In the genomic region with DNA sequence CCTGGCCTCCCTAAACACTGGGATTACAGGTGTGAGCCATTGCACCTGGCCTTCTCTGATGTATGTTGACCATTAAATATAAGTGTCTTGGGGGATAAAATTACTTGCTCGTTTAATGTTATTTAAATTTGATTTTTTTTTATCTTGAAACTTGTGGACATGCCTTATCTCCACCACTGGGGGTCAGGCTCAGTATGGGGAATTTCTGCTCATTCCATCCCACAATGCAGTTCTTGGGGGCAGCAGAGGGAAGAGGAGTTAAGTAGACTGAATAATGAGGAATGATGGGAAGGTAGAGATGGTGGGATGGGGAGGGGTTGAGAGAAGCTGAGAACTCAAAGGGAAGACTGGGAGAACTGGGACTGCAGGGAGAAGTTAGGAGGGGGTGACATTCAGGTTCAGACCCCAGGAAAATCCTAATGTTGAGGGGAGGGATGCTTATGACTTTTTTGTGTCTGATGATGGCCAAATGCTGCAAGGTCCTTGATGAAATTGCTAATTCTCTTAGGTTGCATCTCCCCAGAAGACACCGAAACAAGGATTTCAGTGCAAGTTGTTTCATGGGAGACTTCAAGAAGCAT, we compare ENCODE assay signal across 8 cellular contexts.
DNase-seq lines count a peak whose midpoint lies in the region; ATAC-seq and TF ChIP-seq lines count a peak whose summit lies in the region.

No MANE protein-coding gene starts in this region.

- peak; percentile 31 for DNase-seq in AG09309 (ENCODE audit: low read depth)
- DNase-seq in HCEC 1CT, result peak; percentile 56
- peak; percentile 12 for DNase-seq in SHP77 treated with DMSO at 0.1 percent for 48 hours (lab: John Stamatoyannopoulos, UW)
- DNase-seq in glutamatergic neuron, result peak; percentile 27
- no peak for DNase-seq in upper lobe of left lung
- DNase-seq in cerebellar nuclear complex (lab: John Stamatoyannopoulos, UW), result no peak

- no peak for TF ChIP-seq EP300 in upper lobe of left lung (IDR thresholded peaks at IDR 0.05)

- TF ChIP-seq CTCF in AG09309 (IDR thresholded peaks at IDR 0.05; ENCODE audit: control insufficient read depth, insufficient read depth, low read depth, low read length, missing control alignments) (peak; percentile 62), glutamatergic neuron (IDR thresholded peaks at IDR 0.05; ENCODE audit: partially characterized antibody, unreplicated experiment) (peak; percentile 68), upper lobe of left lung (IDR thresholded peaks at IDR 0.05) (peak; percentile 17 to 41 (median 26))

- WGBS in upper lobe of left lung, 2 donors, result 48 to 52% methylated on average over 2 of the region's 2 CpGs

- H3K36me3 ChIP-seq in upper lobe of left lung, result no peaks in the 10 kb centered on the region

- peak; percentile 54 to 62 for ATAC-seq in upper lobe of left lung (ENCODE audit: low FRiP score in 2 of 2)
- no peak for ATAC-seq in GM18907 (IDR thresholded peaks at IDR 0.05; ENCODE audit: unreplicated experiment)
- ATAC-seq in GM18505 (IDR thresholded peaks at IDR 0.05; ENCODE audit: unreplicated experiment), result no peak

- no peak overlapping the region for H3K4me3 ChIP-seq in AG09309 (ENCODE audit: control insufficient read depth, low read depth, low read length)
- H3K4me3 ChIP-seq in upper lobe of left lung, result no peak overlapping the region

- H3K9me3 ChIP-seq in upper lobe of left lung, result peaks cover 0 to 10% (median 4%) of the 10 kb centered on the region in 4 donors

- no peaks in the 10 kb centered on the region for H3K9me3 Mint-ChIP-seq in glutamatergic neuron (ENCODE audit: unreplicated experiment)

- no peak overlapping the region for H3K27ac Mint-ChIP-seq in glutamatergic neuron (ENCODE audit: unreplicated experiment)

- H3K4me3 Mint-ChIP-seq in glutamatergic neuron (ENCODE audit: unreplicated experiment), result no peak overlapping the region

- no peaks in the 10 kb centered on the region for H3K27me3 ChIP-seq in upper lobe of left lung

- H3K4me1 Mint-ChIP-seq in glutamatergic neuron (ENCODE audit: low read depth, unreplicated experiment), result no peaks in the 10 kb centered on the region

- H3K27ac ChIP-seq in upper lobe of left lung, result no peak overlapping the region

- peaks cover under 1% of the 10 kb centered on the region for H3K27me3 Mint-ChIP-seq in glutamatergic neuron (ENCODE audit: unreplicated experiment)

- H3K4me1 ChIP-seq in upper lobe of left lung, result no peaks in the 10 kb centered on the region

- H3K36me3 Mint-ChIP-seq in glutamatergic neuron (ENCODE audit: unreplicated experiment), result no peaks in the 10 kb centered on the region

- TF ChIP-seq POLR2A in upper lobe of left lung (IDR thresholded peaks at IDR 0.05) (no peak), GM18505 (IDR thresholded peaks at IDR 0.05; ENCODE audit: borderline replicate concordance, extremely low read depth, insufficient read depth, insufficient read length) (no peak)

Comparison
In these comparisons a context has a peak if more than half of its experiments do, and no peak if none do; other contexts are left out.
1. DNase-seq: peak in AG09309 (single experiment), HCEC 1CT (single experiment), SHP77 treated with DMSO at 0.1 percent for 48 hours (single experiment) and glutamatergic neuron (single experiment); none in upper lobe of left lung (0 of 2) and cerebellar nuclear complex (0 of 2).
2. ATAC-seq: peak in upper lobe of left lung (2 of 2); none in GM18907 (single experiment) and GM18505 (single experiment).
3. Peak in every context shown above with its lines, with median percentiles within 50 percentile points of each other: CTCF ChIP-seq.